In the genomic region with DNA sequence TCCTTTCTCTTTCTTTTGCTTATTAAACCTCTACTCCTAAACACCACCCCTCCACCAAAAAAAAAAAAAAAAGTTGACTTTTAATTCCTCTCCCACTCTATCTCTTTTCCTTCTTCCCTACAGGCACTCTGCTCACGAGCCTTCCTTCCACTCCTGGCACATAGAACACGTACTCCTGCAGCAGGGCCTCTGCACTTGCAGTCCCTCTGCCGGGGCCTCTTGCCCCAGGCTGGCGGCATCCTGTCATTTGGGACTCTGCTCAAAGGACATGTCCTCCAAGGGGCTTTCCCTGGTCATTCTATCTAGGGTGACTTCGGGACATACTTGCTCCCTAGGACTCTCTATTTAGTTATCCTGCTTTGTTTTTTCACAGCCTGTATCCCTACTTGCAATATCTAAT, we compare ENCODE assay signal across 19 cellular contexts. TPM values are rescaled to one million over a fixed set of nuclear protein-coding genes. Genes with fewer than 3 reads are reported as not detected.
DNase-seq lines count a peak whose midpoint lies in the region; ATAC-seq and TF ChIP-seq lines count a peak whose summit lies in the region.
"Had no signal": no experiment of that assay in that cellular context is flagged by ENCODE, and none has a peak within 500 bp of the region (broad histone marks: within the 10 kb centered on the region; RNA-seq: fewer than 3 reads in every experiment).

No MANE protein-coding gene starts in this region.

- TF ChIP-seq RAD21 in IMR-90 (IDR thresholded peaks at IDR 0.05; ENCODE audit: low read length) = no peak

- no peak overlapping the region for H2AK9ac ChIP-seq in IMR-90 (replicated peaks; ENCODE audit: low read depth, low read length, poor library complexity)

- H3K79me2 ChIP-seq in MM.1S (ENCODE audit: low read length) = no peaks in the 10 kb centered on the region

- TF ChIP-seq POLR2A in IMR-90 (IDR thresholded peaks at IDR 0.05; ENCODE audit: low read depth, low read length) = no peak

- H3K4me1 ChIP-seq in IMR-90 (ENCODE audit: control insufficient read depth, insufficient read depth, low read length) (peaks cover 3% of the 10 kb centered on the region), MM.1S (ENCODE audit: low read length) (no peaks in the 10 kb centered on the region)
- H3K4me1 ChIP-seq in CD4-positive, alpha-beta memory T cell (ENCODE audit: insufficient read depth, low read length) = no peaks in the 10 kb centered on the region

- H3K23ac ChIP-seq in IMR-90 (ENCODE audit: low read depth, low read length) = no peak overlapping the region

- H3K4me3 ChIP-seq in IMR-90 (ENCODE audit: insufficient read depth, low read depth, low read length) (no peak overlapping the region), MM.1S (ENCODE audit: low read length) (no peak overlapping the region)
- no peak overlapping the region for H3K4me3 ChIP-seq in CD4-positive, alpha-beta memory T cell (ENCODE audit: low read length in 2 of 2)
- H3K4me3 ChIP-seq: tibial nerve had no signal

- no peak overlapping the region for H4K8ac ChIP-seq in IMR-90 (ENCODE audit: low read depth in 2 of 2, low read length in 2 of 2)

- H3K14ac ChIP-seq in IMR-90 (replicated peaks; ENCODE audit: low read depth, low read length) = no peak overlapping the region

- POLR2A ChIA-PET in IMR-90 (lab: Charles Lee; ENCODE audit: unreplicated experiment) = no interaction called here
- POLR2A ChIA-PET in CD4-positive, alpha-beta memory T cell (lab: Charles Lee; ENCODE audit: partially characterized antibody) = no interaction called here

- no peak overlapping the region for H2AK5ac ChIP-seq in IMR-90 (ENCODE audit: low read depth, low read length)

- H3F3A ChIP-seq in MM.1S (ENCODE audit: insufficient read depth, low read length) = no peaks in the 10 kb centered on the region

- no peak overlapping the region for H2BK15ac ChIP-seq in IMR-90 (ENCODE audit: low read depth, low read length)

- no peak overlapping the region for H4K91ac ChIP-seq in IMR-90 (ENCODE audit: insufficient read depth, low read depth, low read length)

- DNase-seq in CD14-positive monocyte (ENCODE audit: low spot score) = no peak
- no peak for DNase-seq in IMR-90
- peak; percentile 50 for DNase-seq in left cardiac atrium
- no peak for DNase-seq in natural killer cell
- no peak for DNase-seq in MM.1S
- DNase-seq in CD4-positive, alpha-beta memory T cell = no peak
- no peak for DNase-seq in OCI-M1 (lab: John Stamatoyannopoulos, UW)
- DNase-seq in ecto neural progenitor cell (ENCODE audit: low spot score) = no peak
- DNase-seq: activated CD4-positive, alpha-beta T cell treated with anti-CD3 and anti-CD28 coated beads for 4 hours; activated CD8-positive, alpha-beta memory T cell treated with anti-CD3 and anti-CD28 coated beads, Interleukin-2, amount 10 ng/mL, durations not matched to agents 7 days and 5 days; foreskin melanocyte; NCI-H774; PC-3; stimulated activated CD4-positive, alpha-beta T cell treated with anti-CD3 and anti-CD28 coated beads, Interleukin-1b, Interleukin-23, amount 100 ng/mL, for 48 hours; stimulated activated naive CD4-positive, alpha-beta T cell treated with Interleukin-2 at 50 U/mL for 16 hours; T-helper 9 cell had no signal

- H3K27ac ChIP-seq in IMR-90 (ENCODE audit: insufficient read depth, low read length) = no peak overlapping the region
- H3K27ac ChIP-seq in MM.1S (ENCODE audit: low read length) = no peak overlapping the region
- no peak overlapping the region for H3K27ac ChIP-seq in CD4-positive, alpha-beta memory T cell (ENCODE audit: low read depth, low read length)
- H3K27ac ChIP-seq: tibial nerve had no signal

- no peak overlapping the region for H3K9ac ChIP-seq in IMR-90 (ENCODE audit: low read depth, low read length)
- no peak overlapping the region for H3K9ac ChIP-seq in MM.1S (ENCODE audit: low read length)

- no peak overlapping the region for H3K56ac ChIP-seq in IMR-90 (ENCODE audit: extremely low read depth, insufficient read depth, low read length)

- H4K5ac ChIP-seq in IMR-90 (ENCODE audit: low read depth, low read length) = no peak overlapping the region

- no peaks in the 10 kb centered on the region for H3K9me2 ChIP-seq in MM.1S (replicated peaks; ENCODE audit: insufficient read depth, low read length)

- H3K9me3 Mint-ChIP-seq in CD14-positive monocyte (peaks cover 3 to 6% (median 5%) of the 10 kb centered on the region in 7 donors), natural killer cell (no peaks in the 10 kb centered on the region)
- H3K9me3 Mint-ChIP-seq in CD4-positive, alpha-beta memory T cell = peaks cover 0 to 17% (median 0%) of the 10 kb centered on the region in 8 donors
- H3K9me3 Mint-ChIP-seq: activated T-helper 17 cell treated with anti-CD3 and anti-CD28 coated beads, Interleukin-2, amount 50 U/mL, for 72 hours had no signal

- H3K4me3 Mint-ChIP-seq in CD14-positive monocyte (peak overlapping the region; percentile 48 to 69), natural killer cell (peak overlapping the region; percentile 73)
- no peak overlapping the region for H3K4me3 Mint-ChIP-seq in CD4-positive, alpha-beta memory T cell
- H3K4me3 Mint-ChIP-seq: activated CD8-positive, alpha-beta memory T cell treated with anti-CD3 and anti-CD28 coated beads, Interleukin-2, amount 10 ng/mL, durations not matched to agents 7 days and 5 days; activated T-helper 17 cell treated with anti-CD3 and anti-CD28 coated beads, Interleukin-2, amount 50 U/mL, for 72 hours had no signal

- H3K27me3 ChIP-seq in IMR-90 (ENCODE audit: control insufficient read depth, insufficient read depth, low read length) (peaks cover 3% of the 10 kb centered on the region; the same call in 1 of the 2 replicates), MM.1S (replicated peaks; ENCODE audit: insufficient read depth, low read length) (no peaks in the 10 kb centered on the region)
- H3K27me3 ChIP-seq in CD4-positive, alpha-beta memory T cell (ENCODE audit: insufficient read depth, low read length) = no peaks in the 10 kb centered on the region
- H3K27me3 ChIP-seq: tibial nerve had no signal

- H2BK120ac ChIP-seq in IMR-90 (ENCODE audit: low read depth, low read length) = no peak overlapping the region

- no peak overlapping the region for H3K4ac ChIP-seq in IMR-90 (ENCODE audit: low read depth, low read length)

- peaks cover 2% of the 10 kb centered on the region for H3K36me3 ChIP-seq in IMR-90 (ENCODE audit: control insufficient read depth, insufficient read depth, low read length)
- H3K36me3 ChIP-seq in MM.1S (replicated peaks; ENCODE audit: insufficient read depth, low read length) = no peaks in the 10 kb centered on the region
- H3K36me3 ChIP-seq in CD4-positive, alpha-beta memory T cell (ENCODE audit: insufficient read depth, low read length) = no peaks in the 10 kb centered on the region

- H3K9me3 ChIP-seq in IMR-90 (ENCODE audit: control insufficient read depth, insufficient read depth, low read length) (no peaks in the 10 kb centered on the region), MM.1S (replicated peaks; ENCODE audit: insufficient read depth, low read length) (no peaks in the 10 kb centered on the region)
- H3K9me3 ChIP-seq in CD4-positive, alpha-beta memory T cell (ENCODE audit: control insufficient read depth in 1 of 2, low read length in 2 of 2) = no peaks in the 10 kb centered on the region
- H3K9me3 ChIP-seq: tibial nerve had no signal

- H3K18ac ChIP-seq in IMR-90 (ENCODE audit: low read depth, low read length) = no peak overlapping the region

- peaks cover 13 to 18% of the 10 kb centered on the region in 2 donors for H3K36me3 Mint-ChIP-seq in CD14-positive monocyte
- H3K36me3 Mint-ChIP-seq in natural killer cell = peaks cover 5% of the 10 kb centered on the region
- peaks cover 5 to 18% of the 10 kb centered on the region in 2 donors for H3K36me3 Mint-ChIP-seq in CD4-positive, alpha-beta memory T cell

- ATAC-seq in IMR-90 (ENCODE audit: low read depth) = no peak
- ATAC-seq in left cardiac atrium = peak in 1 of 2 donors; percentile 55
- ATAC-seq in natural killer cell = peak in 1 of 3 donors; percentile 16
- ATAC-seq: activated CD8-positive, alpha-beta memory T cell treated with anti-CD3 and anti-CD28 coated beads, Interleukin-2, amount 10 ng/mL, durations not matched to agents 7 days and 5 days; activated T-helper 17 cell treated with anti-CD3 and anti-CD28 coated beads, Interleukin-2, amount 50 U/mL, for 72 hours; PC-3; sciatic nerve had no signal

- H3K4me1 Mint-ChIP-seq in CD14-positive monocyte (peaks cover 85% of the 10 kb centered on the region), natural killer cell (peaks cover 14 to 16% of the 10 kb centered on the region in 2 donors)
- H3K4me1 Mint-ChIP-seq in CD4-positive, alpha-beta memory T cell = peaks cover under 1 to 25% (median 3%) of the 10 kb centered on the region in 4 donors

- no peak overlapping the region for H3K4me2 ChIP-seq in IMR-90 (ENCODE audit: low read depth, low read length)
- no peak overlapping the region for H3K4me2 ChIP-seq in MM.1S (ENCODE audit: low read depth, low read length)

- WGBS in IMR-90 (ENCODE audit: extremely low coverage in 2 of 2, insufficient read length in 1 of 2), 2 experiments = 46% methylated on average over 4 of the region's 5 CpGs; no CpG with 5 or more reads in 1 of the 2 experiments

- intact Hi-C loops in CD14-positive monocyte (cut with micrococcal nuclease) = no loop called here
- intact Hi-C loops in IMR-90 (cut with micrococcal nuclease) = no loop called here
- intact Hi-C loops in left cardiac atrium (cut with DNase I) = no loop called here
- intact Hi-C loops in natural killer cell (cut with micrococcal nuclease) = no loop called here
- intact Hi-C loops in CD4-positive, alpha-beta memory T cell (cut with micrococcal nuclease) = no loop called here

- CTCF ChIA-PET in IMR-90 (lab: Yijun Ruan, JAX) = no interaction called here
- CTCF ChIA-PET in CD4-positive, alpha-beta memory T cell (lab: Charles Lee; ENCODE audit: partially characterized antibody) = interaction anchor here (1.0 to 1.6 kb wide), 2 partner anchors 27 to 53 kb away, joined by 3 to 5 read pairs; no protein-coding TSS in a partner anchor

- no peak overlapping the region for H2BK20ac ChIP-seq in IMR-90 (ENCODE audit: low read depth, low read length)

- H3K27me3 Mint-ChIP-seq in CD14-positive monocyte (ENCODE audit: low read depth in 3 of 3) (peaks cover 0 to 15% (median 0%) of the 10 kb centered on the region in 3 donors), natural killer cell (ENCODE audit: low read depth in 2 of 2) (peaks cover 16 to 28% of the 10 kb centered on the region in 2 donors)
- peaks cover 4 to 9% of the 10 kb centered on the region in 2 donors for H3K27me3 Mint-ChIP-seq in CD4-positive, alpha-beta memory T cell
- H3K27me3 Mint-ChIP-seq: activated T-helper 17 cell treated with anti-CD3 and anti-CD28 coated beads, Interleukin-2, amount 50 U/mL, for 72 hours had no signal

- H4K20me1 ChIP-seq in IMR-90 (ENCODE audit: insufficient read depth, low read length) (no peaks in the 10 kb centered on the region; the same call in 1 of the 2 replicates), MM.1S (ENCODE audit: insufficient read depth, low read length) (no peaks in the 10 kb centered on the region)

- TF ChIP-seq CTCF in CD14-positive monocyte (IDR thresholded peaks at IDR 0.05) = no peak
- no peak for TF ChIP-seq CTCF in IMR-90 (conservative IDR thresholded peaks at IDR 0.05; ENCODE audit: low read depth, low read length)
- TF ChIP-seq CTCF in natural killer cell (IDR thresholded peaks at IDR 0.05) = no peak
- TF ChIP-seq CTCF in MM.1S (IDR thresholded peaks at IDR 0.05; ENCODE audit: low read length) = no peak

- BruUV-seq in IMR-90 (replicated peaks; lab: Mats Ljungman, UMichigan) = no TSS peak

- peaks cover 2% of the 10 kb centered on the region; the same call in 1 of the 2 replicates for H3K9me1 ChIP-seq in IMR-90 (ENCODE audit: insufficient read depth, low read length)

- peak overlapping the region; percentile 74 to 100 (median 91) for H3K27ac Mint-ChIP-seq in CD14-positive monocyte
- peak overlapping the region; percentile 61 to 93 for H3K27ac Mint-ChIP-seq in natural killer cell
- H3K27ac Mint-ChIP-seq in CD4-positive, alpha-beta memory T cell = peak overlapping the region in 3 of 7 donors; percentile 62 to 75 (median 68)
- H3K27ac Mint-ChIP-seq: activated CD8-positive, alpha-beta memory T cell treated with anti-CD3 and anti-CD28 coated beads, Interleukin-2, amount 10 ng/mL, durations not matched to agents 7 days and 5 days; activated T-helper 17 cell treated with anti-CD3 and anti-CD28 coated beads, Interleukin-2, amount 50 U/mL, for 72 hours had no signal

- dilution Hi-C loops in IMR-90 (cut with HindIII; ENCODE audit: low sequenced_read_pairs, unreplicated experiment) = no loop called here

- in situ Hi-C loops in IMR-90 (cut with MboI; ENCODE audit: low sequenced_read_pairs) = loop anchor here (25.0 kb wide), 1 partner anchor 1751 kb away; the partner anchor contains the start of gene IRF2BPL

- no peak overlapping the region for H2BK5ac ChIP-seq in IMR-90 (ENCODE audit: low read depth, low read length, poor library complexity, severe bottlenecking)

- H3K79me1 ChIP-seq in IMR-90 (ENCODE audit: low read depth in 1 of 2, low read length in 2 of 2) = peaks cover 2 to 3% of the 10 kb centered on the region in 2 experiments; a peak in 1 of 4 replicates

- H2AFZ ChIP-seq in IMR-90 (replicated peaks; ENCODE audit: low read length, poor library complexity) (peak overlapping the region; percentile 59), MM.1S (ENCODE audit: low read length) (no peak overlapping the region)

RNA-seq across cellular contexts. Expression of gene FOS, which starts 7.7 kb away (rescaled TPM):
- polyA plus RNA-seq in CD14-positive monocyte = 1,000 to 10,000 TPM; 4,403 to 4,841 TPM
- total RNA-seq in IMR-90 (2012; rRNA removed) = 53.6 and 86.7 TPM in 2 replicates
- polyA plus RNA-seq in IMR-90 (2012; rRNA removed) = 171 and 406 TPM in 2 replicates
- 405 and 665 TPM in 2 replicates for polyA plus RNA-seq in IMR-90 (2012; cell fraction: cytosol; rRNA removed)
- polyA plus RNA-seq in IMR-90 (2012; cell fraction: nucleus; rRNA removed; ENCODE audit: low replicate concordance) = 1,840 and 2,271 TPM in 2 replicates
- total RNA-seq in left cardiac atrium = 100 to 1,000 TPM in 1 of 2 donors, 10 to 100 TPM in 1; 69.4 to 160 TPM
- total RNA-seq in natural killer cell = 1,000 to 10,000 TPM; 2,527 to 3,257 (median 3,104) TPM
- 1 to 10 TPM; 4.1 to 4.3 TPM for total RNA-seq in CD4-positive, alpha-beta memory T cell
- polyA plus RNA-seq in CD4-positive, alpha-beta memory T cell = 100 to 1,000 TPM; 162 to 519 TPM

Comparison
In these comparisons a context has a peak if more than half of its experiments do, and no peak if none do; other contexts are left out.
1. H3K4me3 Mint-ChIP-seq: peak in CD14-positive monocyte (2 of 2) and natural killer cell (single experiment); none in CD4-positive, alpha-beta memory T cell (0 of 8).
2. RNA of gene FOS, which starts 7.7 kb away (total RNA-seq): 2,527 to 3,257 TPM in natural killer cell; 69.4 to 160 TPM in left cardiac atrium, 53.6 to 86.7 TPM in IMR-90 and 4.1 to 4.3 TPM in CD4-positive, alpha-beta memory T cell; every median in the first group is over 10 times any median in the second.